ENCODE assay signal across 11 cellular contexts in the genomic region with DNA sequence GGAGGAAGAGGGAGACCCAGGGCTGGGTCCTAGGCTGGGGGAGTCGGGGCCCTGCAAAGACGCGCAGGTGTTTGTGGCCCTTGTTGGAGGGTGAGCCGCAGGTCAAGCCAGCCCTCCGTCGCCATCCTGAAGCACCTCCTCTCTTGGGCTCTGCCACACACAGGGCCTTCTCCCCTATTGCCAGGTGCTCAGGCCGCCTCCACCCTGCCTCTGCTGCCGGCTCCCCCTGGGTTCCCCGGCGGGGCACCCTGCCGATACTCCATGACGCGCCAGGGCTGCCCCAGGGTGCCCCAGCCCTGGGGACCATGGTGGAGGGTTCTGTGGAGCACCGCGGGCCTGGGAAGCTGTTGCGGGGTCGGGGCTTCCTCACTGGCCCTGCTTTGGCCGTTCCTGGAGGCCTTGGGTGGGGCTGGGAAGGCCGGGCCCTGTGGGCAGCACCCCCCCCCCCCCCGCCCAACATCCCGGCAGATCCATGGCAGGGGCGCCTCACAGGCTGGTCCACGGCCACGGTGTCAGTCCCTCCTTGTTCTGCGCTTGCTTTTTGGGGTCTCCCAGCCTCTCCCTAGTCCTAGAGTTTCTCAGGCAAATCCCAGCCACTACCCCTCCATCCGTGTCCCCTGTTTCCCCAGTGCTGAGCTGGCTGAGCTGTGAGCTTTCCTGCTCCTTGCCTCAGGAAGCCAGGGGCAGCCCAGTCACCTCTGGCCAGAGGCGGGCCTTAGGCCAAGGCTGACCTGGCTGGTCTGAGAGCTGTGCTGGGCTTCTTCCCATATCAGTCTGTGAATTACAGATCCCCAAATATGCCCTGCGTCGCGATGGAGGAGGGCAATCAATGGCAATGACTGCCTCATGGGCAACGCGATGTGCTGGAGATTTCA. TPM values are rescaled to one million over a fixed set of nuclear protein-coding genes. Genes with fewer than 3 reads are reported as not detected.
DNase-seq lines count a peak whose midpoint lies in the region; ATAC-seq, FAIRE-seq and TF ChIP-seq lines count a peak whose summit lies in the region.
"Had no signal": no experiment of that assay in that cellular context is flagged by ENCODE, and none has a peak within 500 bp of the region (broad histone marks: within the 10 kb centered on the region; RNA-seq: fewer than 3 reads in every experiment).

No MANE protein-coding gene starts in this region.

- H3K4me1 Mint-ChIP-seq in brain = peaks cover 36% of the 10 kb centered on the region

- H3K27me3 Mint-ChIP-seq in brain = peaks cover 44% of the 10 kb centered on the region

- no peak overlapping the region for H3K27ac Mint-ChIP-seq in brain

- ATAC-seq in heart left ventricle = no peak
- no peak for ATAC-seq in Right ventricle myocardium superior (ENCODE audit: poor library complexity)
- no peak for ATAC-seq in lower lobe of right lung

- H3K4me1 ChIP-seq in heart left ventricle (peaks cover 0 to 91% (median 48%) of the 10 kb centered on the region in 12 donors), lower lobe of right lung (peaks cover 73% of the 10 kb centered on the region)

- H3K27ac ChIP-seq in heart left ventricle (peak overlapping the region; percentile 45 to 88 (median 72)), lower lobe of right lung (peak overlapping the region; percentile 77)
- H3K27ac ChIP-seq: cardiac muscle cell had no signal

- H3K4me3 ChIP-seq in heart left ventricle (peak overlapping the region; percentile 56 to 96 (median 71)), lower lobe of right lung (peak overlapping the region; percentile 75)

- H3K27me3 ChIP-seq in heart left ventricle (no peaks in the 10 kb centered on the region), lower lobe of right lung (ENCODE audit: low read depth) (peaks cover 13% of the 10 kb centered on the region)

- H3K36me3 ChIP-seq in heart left ventricle = no peaks in the 10 kb centered on the region
- H3K36me3 ChIP-seq in lower lobe of right lung = no peaks in the 10 kb centered on the region
- H3K36me3 ChIP-seq: cardiac muscle cell had no signal

- no peaks in the 10 kb centered on the region for H3K36me3 Mint-ChIP-seq in brain

- DNase-seq in heart left ventricle (peak in 1 of 5 donors; percentile 64), Right ventricle myocardium superior (no peak), lower lobe of right lung (no peak), urothelium cell line (ENCODE audit: low spot score) (no peak), A172 (ENCODE audit: low spot score) (no peak), GM12892 (ENCODE audit: insufficient read length) (no peak)
- DNase-seq in stimulated activated naive CD4-positive, alpha-beta T cell treated with Interleukin-2 at 50 U/mL for 16 hours (lab: John Stamatoyannopoulos, UW) = no peak
- DNase-seq: activated CD4-positive, CD25-positive, alpha-beta regulatory T cell treated with anti-CD3 and anti-CD28 coated beads, Interleukin-2, amount 50 U/mL, for 72 hours; C1 segment of cervical spinal cord had no signal

- FAIRE-seq in urothelium cell line (lab: Jason Lieb, UNC) = peak; percentile 87
- FAIRE-seq in GM12892 (lab: Jason Lieb, UNC) = no peak

- H3K4me3 Mint-ChIP-seq in brain = peak overlapping the region; percentile 59 to 79 (median 75)

- no peaks in the 10 kb centered on the region for H3K9me3 ChIP-seq in heart left ventricle
- H3K9me3 ChIP-seq in lower lobe of right lung = no peaks in the 10 kb centered on the region

- TF ChIP-seq POLR2A in heart left ventricle (IDR thresholded peaks at IDR 0.05) (no peak), GM12892 (IDR thresholded peaks at IDR 0.05; ENCODE audit: low read depth, low read length) (no peak)

- H3K9me3 Mint-ChIP-seq in brain = no peaks in the 10 kb centered on the region

- TF ChIP-seq CTCF in heart left ventricle (IDR thresholded peaks at IDR 0.05) (no peak), brain (conservative IDR thresholded peaks at IDR 0.05) (no peak), lower lobe of right lung (IDR thresholded peaks at IDR 0.05) (no peak)

- 73 to 81% (median 73%) methylated on average over 16 to 32 of the region's 32 CpGs for WGBS in heart left ventricle, 4 donors

- intact Hi-C loops in heart left ventricle (cut with DNase I) = loop anchor here in 9 of 10 donors (2.0 to 5.0 kb wide), 8 partner anchors 47 to 103 kb away; no protein-coding TSS in a partner anchor
- intact Hi-C loops in Right ventricle myocardium superior (cut with DNase I) = loop anchor here (5.0 kb wide), 1 partner anchor 77 kb away; no protein-coding TSS in a partner anchor
- intact Hi-C loops in lower lobe of right lung (cut with DNase I) = no loop called here

RNA-seq across cellular contexts. Expression of a gene that starts 2.3 kb away (rescaled TPM):
- total RNA-seq in heart left ventricle (10 to 100 TPM in 1 of 9 donors, 1 to 10 TPM in 8; 1.5 to 12.1 (median 4.5) TPM), Right ventricle myocardium superior (4.1 TPM), lower lobe of right lung (16.0 TPM)
- polyA plus RNA-seq in heart left ventricle (1 to 10 TPM; 3.9 to 5.5 TPM), brain (ENCODE audit: insufficient read depth, low read depth, low replicate concordance) (8.0 TPM)
- 0.52 and 5.1 TPM in 2 replicates for total RNA-seq in A172 (2014; rRNA removed; shearing (Covaris generic))
- 14.3 TPM for polyA plus RNA-seq in GM12892 (2012; ENCODE audit: missing spikeins)
